21 cellular contexts compared by ENCODE assay signal in genomic region chr9:105339849-105340248, GRCh38.
"Had no signal": no experiment of that assay in that cellular context is flagged by ENCODE, and none has a peak within 500 bp of the region (broad histone marks: within the 10 kb centered on the region; RNA-seq: fewer than 3 reads in every experiment).

No MANE protein-coding gene starts in this region.

- H3K4me2 ChIP-seq: PC-9 had no signal

- H3K4me3 ChIP-seq: cardiac muscle cell, PC-9 had no signal

- H3K27ac ChIP-seq: cardiac muscle cell, PC-9 had no signal

- H3K27ac Mint-ChIP-seq: activated CD8-positive, alpha-beta memory T cell treated with anti-CD3 and anti-CD28 coated beads, Interleukin-2, amount 10 ng/mL, durations not matched to agents 7 days and 5 days; activated T-helper 2 cell treated with anti-CD3 and anti-CD28 coated beads, Interferon-gamma antibody, Interleukin-2, Interleukin-4, amounts not matched to agents 10 μg/mL and 5 μg/mL and 100 μg/mL, durations not matched to agents 14 hours and 24 hours and 36 hours; brain; T-helper 1 cell treated with Interleukin-12 subunit alpha and Interleukin-12 subunit beta and Interleukin-4 antibody, amounts not matched to agents 30 μg/mL and 1 μg/mL, for 36 hours had no signal

- DNase-seq: activated CD4-positive, alpha-beta T cell treated with anti-CD3 and anti-CD28 coated beads for 48 hours; activated CD4-positive, alpha-beta T cell treated with anti-CD3 and anti-CD28 coated beads, Interleukin-2, amount 50 U/mL, for 4 hours; activated CD8-positive, alpha-beta memory T cell treated with anti-CD3 and anti-CD28 coated beads, Interleukin-2, amount 10 ng/mL, durations not matched to agents 7 days and 5 days; activated gamma-delta T cell treated with Interleukin-2 at 50 U/mL for 16 hours; activated naive CD4-positive, alpha-beta T cell treated with anti-CD3 and anti-CD28 coated beads, Interleukin-2, amount 50 U/mL, for 16 hours; activated T-cell treated with anti-CD3 and anti-CD28 coated beads, Interleukin-2, amount 50 U/mL, for 48 hours; amygdala; NCI-H1048; NCI-H146; NCI-H187 treated with DMSO at 0.1 percent for 48 hours; NCI-H2081 treated with DMSO at 0.1 percent for 48 hours; NCI-H446; NCI-H524; PC-9; SHP77 treated with DMSO at 0.1 percent for 48 hours had no signal

- FAIRE-seq: astrocyte had no signal

- H2AFZ ChIP-seq: PC-9 had no signal

- ATAC-seq: activated CD4-positive, CD25-positive, alpha-beta regulatory T cell treated with anti-CD3 and anti-CD28 coated beads, Interleukin-2, amount 50 U/mL, for 24 hours; activated CD8-positive, alpha-beta memory T cell treated with anti-CD3 and anti-CD28 coated beads, Interleukin-2, amount 10 ng/mL, durations not matched to agents 7 days and 5 days had no signal

- H3K36me3 Mint-ChIP-seq: activated CD8-positive, alpha-beta memory T cell treated with anti-CD3 and anti-CD28 coated beads, Interleukin-2, amount 10 ng/mL, durations not matched to agents 7 days and 5 days had no signal

- H3K27me3 ChIP-seq: cardiac muscle cell had no signal

- H3K9me3 Mint-ChIP-seq: activated T-helper 2 cell treated with anti-CD3 and anti-CD28 coated beads, Interferon-gamma antibody, Interleukin-2, Interleukin-4, amounts not matched to agents 10 μg/mL and 5 μg/mL and 100 μg/mL, durations not matched to agents 14 hours and 24 hours and 36 hours; brain; T-helper 1 cell treated with Interleukin-12 subunit alpha and Interleukin-12 subunit beta and Interleukin-4 antibody, amounts not matched to agents 30 μg/mL and 1 μg/mL, for 36 hours had no signal
